ENCODE assay signal across 24 cellular contexts in the genomic region with DNA sequence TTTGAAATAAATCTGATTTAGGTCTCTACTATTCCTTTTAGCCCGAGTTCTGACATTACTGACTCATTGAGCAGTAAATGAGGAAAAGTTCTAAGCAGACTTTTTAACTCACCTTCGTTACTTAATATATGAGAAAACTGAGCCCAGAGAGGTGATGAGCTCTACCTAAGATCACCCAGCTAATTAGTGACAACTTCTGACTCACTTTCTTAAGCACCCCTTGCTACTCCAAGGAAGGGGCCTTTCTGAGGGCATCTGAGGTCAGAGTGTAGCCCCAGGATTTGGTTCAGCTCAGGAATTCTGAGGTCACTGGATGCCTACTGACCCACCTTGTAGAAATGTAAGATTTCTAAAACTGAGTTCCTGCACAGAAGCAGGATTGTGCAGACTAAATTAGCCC.
"Had no signal": no experiment of that assay in that cellular context is flagged by ENCODE, and none has a peak within 500 bp of the region (broad histone marks: within the 10 kb centered on the region; RNA-seq: fewer than 3 reads in every experiment).

No MANE protein-coding gene starts in this region.

- H3K27ac Mint-ChIP-seq: naive thymus-derived CD4-positive, alpha-beta T cell; stimulated activated effector memory CD8-positive, alpha-beta T cell treated with anti-CD3 and anti-CD28 coated beads, Interleukin-12 subunit alpha, Interleukin-12 subunit beta, amount 100 ng/mL, for 72 hours had no signal

- ATAC-seq: foreskin keratinocyte; left colon; left ventricle myocardium superior; naive thymus-derived CD4-positive, alpha-beta T cell; right cardiac atrium; stimulated activated effector memory CD8-positive, alpha-beta T cell treated with anti-CD3 and anti-CD28 coated beads, Interleukin-12 subunit alpha, Interleukin-12 subunit beta, amount 100 ng/mL, for 72 hours; stimulated activated naive CD8-positive, alpha-beta T cell treated with anti-CD3 and anti-CD28 coated beads, Interleukin-15, Interleukin-2, amounts not matched to agents 100 U/mL and 50 U/mL, for 24 hours had no signal

- H3K36me3 Mint-ChIP-seq: stimulated activated effector memory CD8-positive, alpha-beta T cell treated with anti-CD3 and anti-CD28 coated beads, Interleukin-12 subunit alpha, Interleukin-12 subunit beta, amount 100 ng/mL, for 72 hours had no signal

- H3K4me3 ChIP-seq: colonic mucosa, hepatocyte, lung, ovary, smooth muscle cell, tibial artery, upper lobe of left lung, vagina had no signal

- H2AFZ ChIP-seq: hepatocyte had no signal

- H3K9me3 Mint-ChIP-seq: naive thymus-derived CD4-positive, alpha-beta T cell; stimulated activated effector memory CD8-positive, alpha-beta T cell treated with anti-CD3 and anti-CD28 coated beads, Interleukin-12 subunit alpha, Interleukin-12 subunit beta, amount 100 ng/mL, for 72 hours had no signal

- FAIRE-seq: endothelial cell of umbilical vein, kidney had no signal

- H3K36me3 ChIP-seq: colonic mucosa, ovary, tibial artery, upper lobe of left lung, vagina had no signal

- H3K4me1 Mint-ChIP-seq: naive thymus-derived CD4-positive, alpha-beta T cell; stimulated activated effector memory CD8-positive, alpha-beta T cell treated with anti-CD3 and anti-CD28 coated beads, Interleukin-12 subunit alpha, Interleukin-12 subunit beta, amount 100 ng/mL, for 72 hours had no signal

- H3K27me3 ChIP-seq: colonic mucosa, foreskin keratinocyte, hepatocyte, ovary, tibial artery, upper lobe of left lung, vagina had no signal

- H3K9me3 ChIP-seq: colonic mucosa, ovary, tibial artery, upper lobe of left lung, vagina had no signal

- H3K27me3 Mint-ChIP-seq: naive thymus-derived CD4-positive, alpha-beta T cell had no signal

- H3K27ac ChIP-seq: colonic mucosa, foreskin keratinocyte, hepatocyte, ovary, tibial artery, vagina had no signal

- H3K79me2 ChIP-seq: hepatocyte had no signal

- H3K4me3 Mint-ChIP-seq: naive thymus-derived CD4-positive, alpha-beta T cell; stimulated activated effector memory CD8-positive, alpha-beta T cell treated with anti-CD3 and anti-CD28 coated beads, Interleukin-12 subunit alpha, Interleukin-12 subunit beta, amount 100 ng/mL, for 72 hours had no signal

- H3K4me1 ChIP-seq: foreskin keratinocyte, vagina had no signal

- DNase-seq: colonic mucosa; dermis blood vessel endothelial cell; erythroblast; foreskin keratinocyte; head of caudate nucleus; kidney; left colon; left ventricle myocardium superior; mesenchymal stem cell; naive thymus-derived CD4-positive, alpha-beta T cell; nucleus accumbens; ovary; right cardiac atrium; stimulated activated CD4-positive, alpha-beta T cell treated with anti-CD3 and anti-CD28 coated beads, Interleukin-4, amount 100 ng/mL, for 1 hour; stimulated activated CD8-positive, alpha-beta memory T cell treated with anti-CD3 and anti-CD28 coated beads, Interleukin-4, amount 100 ng/mL, for 48 hours; stimulated activated naive CD8-positive, alpha-beta T cell treated with anti-CD3 and anti-CD28 coated beads, Interleukin-15, Interleukin-2, amounts not matched to agents 100 U/mL and 50 U/mL, for 24 hours; tibial artery had no signal

- H3K4me2 ChIP-seq: hepatocyte, smooth muscle cell had no signal
